In genomic region chr7:29359480-29360093, GRCh38 we compare ENCODE assay signal across 21 cellular contexts.
"Had no signal": no experiment of that assay in that cellular context is flagged by ENCODE, and none has a peak within 500 bp of the region (broad histone marks: within the 10 kb centered on the region; RNA-seq: fewer than 3 reads in every experiment).

No MANE protein-coding gene starts in this region.

- ATAC-seq: activated CD4-positive, CD25-positive, alpha-beta regulatory T cell treated with anti-CD3 and anti-CD28 coated beads, Interleukin-2, amount 50 U/mL, for 24 hours; natural killer cell treated with Interleukin-12 subunit alpha and Interleukin-12 subunit beta and Interleukin-15 and Interleukin-18, amount 100 ng/mL, for 72 hours; psoas muscle had no signal

- DNase-seq: activated CD4-positive, alpha-beta memory T cell treated with anti-CD3 and anti-CD28 coated beads, Interleukin-2, amount 10 ng/mL, durations not matched to agents 7 days and 5 days; activated CD4-positive, alpha-beta T cell treated with anti-CD3 and anti-CD28 coated beads, Interleukin-2, amount 10 ng/mL, durations not matched to agents 24 days and 14 days; activated effector memory CD4-positive, alpha-beta T cell treated with anti-CD3 and anti-CD28 coated beads, Interleukin-2, amount 50 U/mL, for 16 hours; activated naive CD4-positive, alpha-beta T cell treated with anti-CD3 and anti-CD28 coated beads, Interleukin-2, amount 10 ng/mL, durations not matched to agents 7 days and 5 days; activated T-cell treated with anti-CD3 and anti-CD28 coated beads for 4 hours; cerebellar nuclear complex; erythroblast; foreskin melanocyte; hypothalamus; midbrain; pancreas; psoas muscle; stimulated activated CD4-positive, alpha-beta T cell treated with anti-CD3 and anti-CD28 coated beads, Interleukin-4, amount 100 ng/mL, for 24 hours; stimulated activated naive CD4-positive, alpha-beta T cell treated with Interleukin-2 at 50 U/mL for 16 hours had no signal

- H3K9me3 ChIP-seq: neutrophil, pancreas, psoas muscle, right atrium auricular region had no signal

- H3K36me3 ChIP-seq: neutrophil, pancreas, right atrium auricular region had no signal

- H3K27ac ChIP-seq: coronary artery, neutrophil, pancreas, psoas muscle, right atrium auricular region, VCaP had no signal

- FAIRE-seq: endometrium, pancreas had no signal

- H3K4me3 ChIP-seq: coronary artery, pancreas, psoas muscle, right atrium auricular region had no signal

- H3K4me1 ChIP-seq: pancreas, psoas muscle, right atrium auricular region had no signal

- H3K27me3 ChIP-seq: neutrophil, pancreas, right atrium auricular region had no signal
